ENCODE assay signal across 14 cellular contexts in genomic region chr7:40833541-40834234, GRCh38.
DNase-seq lines count a peak whose midpoint lies in the region; TF ChIP-seq lines count a peak whose summit lies in the region.
"Had no signal": no experiment of that assay in that cellular context is flagged by ENCODE, and none has a peak within 500 bp of the region (broad histone marks: within the 10 kb centered on the region; RNA-seq: fewer than 3 reads in every experiment).

No MANE protein-coding gene starts in this region.

- H3K27me3 ChIP-seq in osteoblast (ENCODE audit: insufficient read depth, low read length) = no peaks in the 10 kb centered on the region
- no peaks in the 10 kb centered on the region for H3K27me3 ChIP-seq in esophagus squamous epithelium
- H3K27me3 ChIP-seq: body of pancreas had no signal

- H4K20me1 ChIP-seq in osteoblast (ENCODE audit: insufficient read depth, low read length) = no peaks in the 10 kb centered on the region

- H3K79me2 ChIP-seq in osteoblast (ENCODE audit: insufficient read depth, low read length) = peaks cover 7% of the 10 kb centered on the region

- DNase-seq in EH (ENCODE audit: low read depth) = peak; percentile 50
- peak; percentile 19 for DNase-seq in NOMO-1 treated with dmso at 0.1 percent for 144 hours (lab: John Stamatoyannopoulos, UW; ENCODE audit: unreplicated experiment)
- DNase-seq in dermis blood vessel endothelial cell = peak; percentile 7
- DNase-seq in osteoblast (ENCODE audit: insufficient read length, low spot score, missing footprints) = no peak
- no peak for DNase-seq in GDM1 (lab: John Stamatoyannopoulos, UW)
- DNase-seq in GM13976 (ENCODE audit: low spot score) = no peak
- no peak for DNase-seq in globus pallidus (ENCODE audit: low spot score)
- no peak for DNase-seq in esophagus squamous epithelium (lab: John Stamatoyannopoulos, UW)
- DNase-seq: activated CD8-positive, alpha-beta memory T cell treated with anti-CD3 and anti-CD28 coated beads, Interleukin-2, amount 50 U/mL, for 4 hours; body of pancreas; NCI-H510A; stimulated activated CD8-positive, alpha-beta memory T cell treated with anti-CD3 and anti-CD28 coated beads, Interleukin-4, amount 100 ng/mL, for 48 hours; T-helper 17 cell had no signal

- no peaks in the 10 kb centered on the region for H3K9me3 ChIP-seq in osteoblast (ENCODE audit: low read depth, low read length)
- no peaks in the 10 kb centered on the region for H3K9me3 ChIP-seq in esophagus squamous epithelium
- H3K9me3 ChIP-seq: body of pancreas had no signal

- no peak overlapping the region for H3K4me2 ChIP-seq in osteoblast (ENCODE audit: insufficient read depth, low read length)
- H3K4me2 ChIP-seq: smooth muscle cell had no signal

- no peaks in the 10 kb centered on the region for H3K4me1 ChIP-seq in osteoblast (ENCODE audit: insufficient read depth, low read length)
- H3K4me1 ChIP-seq in esophagus squamous epithelium = peaks cover 0 to 6% (median 0%) of the 10 kb centered on the region in 3 donors
- H3K4me1 ChIP-seq: body of pancreas had no signal

- no peak for TF ChIP-seq POLR2A in esophagus squamous epithelium (IDR thresholded peaks at IDR 0.05)

- in situ Hi-C loops in GM13976 (cut with MboI; ENCODE audit: low sequenced_read_pairs, unreplicated experiment) = no loop called here

- TF ChIP-seq CTCF in osteoblast (IDR thresholded peaks at IDR 0.05; ENCODE audit: extremely low read depth, low read depth, low read length) (peak; percentile 60), GM13976 (IDR thresholded peaks at IDR 0.05; ENCODE audit: borderline replicate concordance, control extremely low read depth, extremely low read depth, insufficient read depth, missing control alignments) (no peak), esophagus squamous epithelium (IDR thresholded peaks at IDR 0.05) (peak in 1 of 6 experiments; percentile 17)

- no peak overlapping the region for H3K27ac ChIP-seq in osteoblast (ENCODE audit: low read depth, low read length)
- no peak overlapping the region for H3K27ac ChIP-seq in esophagus squamous epithelium
- H3K27ac ChIP-seq: body of pancreas had no signal

- H2AFZ ChIP-seq in osteoblast (ENCODE audit: low read length) = no peak overlapping the region

- H3K4me3 ChIP-seq in osteoblast (ENCODE audit: insufficient read depth, low read length) (no peak overlapping the region), esophagus squamous epithelium (no peak overlapping the region)
- H3K4me3 ChIP-seq: body of pancreas, smooth muscle cell had no signal

- intact Hi-C loops in esophagus squamous epithelium (cut with DNase I) = no loop called here

- WGBS in esophagus squamous epithelium, 2 donors = 73% methylated on average over 4 of the region's 4 CpGs

- H3K36me3 ChIP-seq in osteoblast (ENCODE audit: insufficient read depth, low read length) (no peaks in the 10 kb centered on the region), esophagus squamous epithelium (no peaks in the 10 kb centered on the region)

Comparison
In these comparisons a context has a peak if more than half of its experiments do, and no peak if none do; other contexts are left out.
1. DNase-seq: peak in EH (single experiment), NOMO-1 treated with dmso at 0.1 percent for 144 hours (single experiment) and dermis blood vessel endothelial cell (single experiment); none in osteoblast (single experiment), GDM1 (single experiment), GM13976 (single experiment), globus pallidus (single experiment) and esophagus squamous epithelium (single experiment).